Comparison of ENCODE assay signal across 13 cellular contexts in the genomic region with DNA sequence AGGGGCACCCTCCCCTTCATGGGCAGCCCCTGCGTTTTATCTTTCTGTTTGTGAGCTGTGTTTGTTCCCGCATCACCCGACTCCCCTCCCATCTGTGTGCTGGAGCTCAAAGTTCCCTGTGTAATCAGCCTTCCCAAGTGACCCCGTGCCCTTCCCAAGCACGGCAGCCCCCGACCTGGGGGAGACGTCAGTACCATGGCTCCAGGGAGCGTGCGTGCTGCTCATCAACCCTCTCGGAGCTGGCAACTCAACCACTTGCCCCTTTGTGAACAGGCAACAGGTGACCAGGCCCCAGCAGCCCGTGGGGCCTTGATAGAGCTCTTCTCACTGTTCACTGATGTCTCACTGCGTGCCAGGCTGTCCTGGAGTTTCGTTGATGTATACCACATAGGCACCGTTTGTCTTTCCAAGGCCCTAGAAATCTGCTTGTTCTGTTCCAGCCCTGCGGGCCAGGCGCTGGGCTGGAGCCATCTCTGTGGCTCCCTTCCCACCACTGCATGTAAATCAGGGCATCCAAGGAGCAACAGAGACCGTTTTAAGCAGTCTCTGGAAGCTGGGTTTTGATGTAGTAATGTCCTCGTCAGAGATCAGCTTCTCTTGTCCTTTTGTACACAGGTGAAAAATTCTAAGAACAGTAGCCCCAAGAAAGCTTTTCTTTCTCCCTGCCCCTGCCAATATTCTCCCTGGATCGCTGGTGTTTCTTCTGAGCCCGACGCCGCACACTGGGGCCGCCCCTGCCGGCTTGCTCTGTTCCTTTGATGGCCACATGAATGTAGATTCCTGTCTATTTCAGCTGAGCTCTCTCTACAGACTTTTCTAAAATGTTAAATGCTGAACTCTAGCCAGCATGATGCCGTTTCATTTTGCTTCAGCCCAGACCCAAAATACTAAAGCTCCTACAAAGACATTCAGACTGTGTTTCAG.
DNase-seq lines count a peak whose midpoint lies in the region; ATAC-seq, FAIRE-seq and TF ChIP-seq lines count a peak whose summit lies in the region.
"Had no signal": no experiment of that assay in that cellular context is flagged by ENCODE, and none has a peak within 500 bp of the region (broad histone marks: within the 10 kb centered on the region; RNA-seq: fewer than 3 reads in every experiment).

No MANE protein-coding gene starts in this region.

- H3K4me1 Mint-ChIP-seq in mesothelial cell of epicardium: peaks cover 63% of the 10 kb centered on the region

- no peaks in the 10 kb centered on the region for H3K79me2 ChIP-seq in H1 (ENCODE audit: control insufficient read depth in 1 of 2, insufficient read depth in 2 of 2, low read length in 2 of 2)

- H3K18ac ChIP-seq in H1 (ENCODE audit: extremely low read depth, low read length): no peak overlapping the region

- peak overlapping the region; percentile 62; the same call in 1 of the 2 replicates for H4K8ac ChIP-seq in H1 (ENCODE audit: extremely low read depth, insufficient read depth, low read length)

- no peak overlapping the region for H3K9ac ChIP-seq in H1 (replicated peaks in 1 of 4; ENCODE audit: extremely low read depth in 1 of 4, low read depth in 3 of 4, low read length in 3 of 4)
- H3K9ac ChIP-seq in subcutaneous abdominal adipose tissue (ENCODE audit: low read length in 5 of 5): peak overlapping the region in 1 of 5 donors; percentile 65

- H2BK12ac ChIP-seq in H1 (ENCODE audit: low read depth, low read length): no peak overlapping the region

- CTCF ChIA-PET in H1 (lab: Charles Lee; ENCODE audit: partially characterized antibody): interaction anchor here (0.6 to 2.6 kb wide), 12 partner anchors 9 to 466 kb away, joined by 3 to 11 read pairs (median 3); no protein-coding TSS in a partner anchor

- DNase-seq in MG63 (no peak), H1 (ENCODE audit: low read depth in 1 of 2, low spot score in 2 of 2) (no peak), mesothelial cell of epicardium (ENCODE audit: low spot score in 2 of 2, unreplicated experiment in 2 of 2) (no peak), T1000 (lab: John Stamatoyannopoulos, UW) (no peak), EL (no peak), HT-29 (ENCODE audit: low spot score) (no peak)
- DNase-seq: activated CD8-positive, alpha-beta T cell treated with anti-CD3 and anti-CD28 coated beads for 36 hours; DMS 273 treated with DMSO at 0.1 percent for 48 hours; NCI-H2081 treated with DMSO at 0.1 percent for 48 hours had no signal

- peak overlapping the region; percentile 68; the same call in 1 of the 2 replicates for H2AFZ ChIP-seq in H1 (ENCODE audit: low read length)

- no peak overlapping the region for H3K4me2 ChIP-seq in H1 (ENCODE audit: insufficient read depth in 1 of 2, low read depth in 2 of 2, low read length in 2 of 2)

- H3K27ac Mint-ChIP-seq in mesothelial cell of epicardium: peak overlapping the region; percentile 57
- H3K27ac Mint-ChIP-seq: activated CD8-positive, alpha-beta T cell treated with anti-CD3 and anti-CD28 coated beads for 36 hours had no signal

- no peak overlapping the region for H2BK120ac ChIP-seq in H1 (replicated peaks; ENCODE audit: low read depth, low read length)

- no peak overlapping the region for H4K91ac ChIP-seq in H1 (replicated peaks; ENCODE audit: insufficient read length, low read length)

- no peaks in the 10 kb centered on the region for H3K23me2 ChIP-seq in H1 (ENCODE audit: low read depth, low read length)

- no peak overlapping the region for H2AK5ac ChIP-seq in H1 (ENCODE audit: low read depth, low read length)

- H4K5ac ChIP-seq in H1 (ENCODE audit: insufficient read length, low read depth, low read length): no peak overlapping the region

- H3K27ac ChIP-seq in H1 (ENCODE audit: low read depth, low read length) (no peak overlapping the region), subcutaneous abdominal adipose tissue (ENCODE audit: low read depth, low read length) (no peak overlapping the region)

- H3K4me3 Mint-ChIP-seq in mesothelial cell of epicardium: no peak overlapping the region
- H3K4me3 Mint-ChIP-seq: activated CD8-positive, alpha-beta T cell treated with anti-CD3 and anti-CD28 coated beads for 36 hours had no signal

- H3K36me3 ChIP-seq in MG63 (no peaks in the 10 kb centered on the region), H1 (ENCODE audit: control insufficient read depth in 2 of 4, insufficient read depth in 4 of 4, low read length in 3 of 4) (no peaks in the 10 kb centered on the region), subcutaneous abdominal adipose tissue (ENCODE audit: control insufficient read depth in 5 of 5, insufficient read depth in 5 of 5, low read length in 5 of 5) (no peaks in the 10 kb centered on the region)

- no peak overlapping the region for H2BK5ac ChIP-seq in H1 (ENCODE audit: low read depth, low read length)

- H4K20me1 ChIP-seq in H1 (replicated peaks in 1 of 2; ENCODE audit: control insufficient read depth in 1 of 2, insufficient read depth in 2 of 2, low read length in 2 of 2): no peaks in the 10 kb centered on the region

- no peaks in the 10 kb centered on the region for H3K79me1 ChIP-seq in H1 (ENCODE audit: low read depth, low read length)

- POLR2A ChIA-PET in H1 (lab: Charles Lee; ENCODE audit: partially characterized antibody): no interaction called here

- H3K4me1 ChIP-seq in H1 (replicated peaks in 1 of 4; ENCODE audit: control insufficient read depth in 3 of 4, insufficient read depth in 4 of 4, low read length in 3 of 4) (peaks cover 0 to 7% (median 0%) of the 10 kb centered on the region in 4 experiments; a peak in 2 of 7 replicates), subcutaneous abdominal adipose tissue (ENCODE audit: control insufficient read depth in 5 of 5, insufficient read depth in 5 of 5, low read length in 5 of 5) (peaks cover 2 to 15% (median 13%) of the 10 kb centered on the region in 5 donors)

- TF ChIP-seq EP300 in H1 (IDR thresholded peaks at IDR 0.05; ENCODE audit: borderline replicate concordance in 1 of 2, low read depth in 2 of 2, low read length in 2 of 2): no peak

- H3K9me3 ChIP-seq in MG63 (no peaks in the 10 kb centered on the region), H1 (ENCODE audit: insufficient read depth in 2 of 2, low read depth in 1 of 2, low read length in 1 of 2) (no peaks in the 10 kb centered on the region), subcutaneous abdominal adipose tissue (ENCODE audit: control insufficient read depth in 5 of 5, low read length in 5 of 5) (no peaks in the 10 kb centered on the region)

- H3K14ac ChIP-seq in H1 (ENCODE audit: insufficient read length): no peak overlapping the region

- H3K27me3 Mint-ChIP-seq in mesothelial cell of epicardium (ENCODE audit: low read depth): no peaks in the 10 kb centered on the region
- H3K27me3 Mint-ChIP-seq: activated CD8-positive, alpha-beta T cell treated with anti-CD3 and anti-CD28 coated beads for 36 hours had no signal

- H2BK15ac ChIP-seq in H1 (ENCODE audit: low read length): no peak overlapping the region

- no peak overlapping the region for H2BK20ac ChIP-seq in H1 (ENCODE audit: low read length)

- no peak overlapping the region for H3K4ac ChIP-seq in H1 (replicated peaks; ENCODE audit: insufficient read length, low read depth, low read length)

- 84% methylated on average over 25 of the region's 25 CpGs; no CpG with 5 or more reads in 1 of the 2 experiments for WGBS in H1 (ENCODE audit: extremely low coverage in 1 of 2, insufficient coverage in 1 of 2, insufficient read length in 1 of 2, insufficient replicate concordance in 2 of 2, low coverage in 1 of 2, low lambda C conversion rate in 2 of 2, missing lambda C conversion rate in 1 of 2), 2 experiments

- TF ChIP-seq RAD21 in H1 (IDR thresholded peaks at IDR 0.05 in 1 of 2, conservative IDR thresholded peaks at IDR 0.05 in 1 of 2; ENCODE audit: low read depth in 2 of 2, low read length in 2 of 2): no peak

- TF ChIP-seq POLR2A in H1 (IDR thresholded peaks at IDR 0.05; ENCODE audit: control extremely low read depth in 1 of 2, low read depth in 2 of 2, low read length in 2 of 2): no peak

- no peak overlapping the region for H3K23ac ChIP-seq in H1 (ENCODE audit: insufficient read length)

- no peaks in the 10 kb centered on the region for H3K9me3 Mint-ChIP-seq in mesothelial cell of epicardium

- no peak for FAIRE-seq in H1 (lab: Jason Lieb, UNC)
- FAIRE-seq: GM18507 had no signal

- H3K36me3 Mint-ChIP-seq in mesothelial cell of epicardium: no peaks in the 10 kb centered on the region

- H3K27me3 ChIP-seq in MG63: no peaks in the 10 kb centered on the region
- H3K27me3 ChIP-seq in H1 (replicated peaks in 1 of 4; ENCODE audit: control insufficient read depth in 3 of 4, extremely low read depth in 1 of 4, insufficient read depth in 3 of 4, low read length in 3 of 4): no peaks in the 10 kb centered on the region
- H3K27me3 ChIP-seq in subcutaneous abdominal adipose tissue (ENCODE audit: control insufficient read depth in 5 of 5, insufficient read depth in 4 of 5, low read length in 5 of 5): no peaks in the 10 kb centered on the region

- H3K4me3 ChIP-seq in MG63 (peak overlapping the region; percentile 7; the same call in 1 of the 2 replicates), H1 (ENCODE audit: extremely low read depth in 1 of 4, insufficient read depth in 2 of 4, low read depth in 3 of 4, low read length in 4 of 4) (no peak overlapping the region), subcutaneous abdominal adipose tissue (ENCODE audit: low read depth in 1 of 5, low read length in 5 of 5) (peak overlapping the region; percentile 21 to 58 (median 34))

- H3K56ac ChIP-seq in H1 (replicated peaks; ENCODE audit: insufficient read length, low read depth, low read length): no peak overlapping the region

- TF ChIP-seq CTCF in H1 (IDR thresholded peaks at IDR 0.05; ENCODE audit: control extremely low read depth in 1 of 3, insufficient read depth in 1 of 3, low read depth in 1 of 3, low read length in 3 of 3) (no peak), mesothelial cell of epicardium (IDR thresholded peaks at IDR 0.05; ENCODE audit: unreplicated experiment) (no peak)

- ATAC-seq in GM18909 (IDR thresholded peaks at IDR 0.05; ENCODE audit: poor library complexity, unreplicated experiment): no peak
- ATAC-seq: activated CD8-positive, alpha-beta T cell treated with anti-CD3 and anti-CD28 coated beads for 36 hours; HCT116 had no signal

TF ChIP-seq in H1, 55 proteins besides CTCF, POLR2A, EP300 and RAD21 (continues in another document):
- TF ChIP-seq RNF2 (IDR thresholded peaks at IDR 0.05; ENCODE audit: borderline replicate concordance, low read depth, low read length, missing control alignments, poor library complexity, severe bottlenecking) (no peak), SP2 (IDR thresholded peaks at IDR 0.05; ENCODE audit: low read length) (no peak), CBX5 (IDR thresholded peaks at IDR 0.05; ENCODE audit: low read depth, low read length) (no peak), CTBP2 (IDR thresholded peaks at IDR 0.05; ENCODE audit: borderline replicate concordance, insufficient read depth, insufficient read length, low read length) (no peak), SAP30 (IDR thresholded peaks at IDR 0.05; ENCODE audit: insufficient read depth, insufficient replicate concordance, low read length) (no peak), TBP (IDR thresholded peaks at IDR 0.05; ENCODE audit: low read depth, low read length) (no peak), TAF1 (IDR thresholded peaks at IDR 0.05; ENCODE audit: low read depth, low read length) (no peak), TCF12 (IDR thresholded peaks at IDR 0.05; ENCODE audit: low read depth, low read length) (no peak), SRF (IDR thresholded peaks at IDR 0.05; ENCODE audit: low read depth, low read length) (no peak)

Comparison
In these comparisons a context has a peak if more than half of its experiments do, and no peak if none do; other contexts are left out.
1. H3K4me3 ChIP-seq: peak in MG63 (single experiment) and subcutaneous abdominal adipose tissue (5 of 5); none in H1 (0 of 4).